Comparison of ENCODE assay signal across 11 cellular contexts in the genomic region with DNA sequence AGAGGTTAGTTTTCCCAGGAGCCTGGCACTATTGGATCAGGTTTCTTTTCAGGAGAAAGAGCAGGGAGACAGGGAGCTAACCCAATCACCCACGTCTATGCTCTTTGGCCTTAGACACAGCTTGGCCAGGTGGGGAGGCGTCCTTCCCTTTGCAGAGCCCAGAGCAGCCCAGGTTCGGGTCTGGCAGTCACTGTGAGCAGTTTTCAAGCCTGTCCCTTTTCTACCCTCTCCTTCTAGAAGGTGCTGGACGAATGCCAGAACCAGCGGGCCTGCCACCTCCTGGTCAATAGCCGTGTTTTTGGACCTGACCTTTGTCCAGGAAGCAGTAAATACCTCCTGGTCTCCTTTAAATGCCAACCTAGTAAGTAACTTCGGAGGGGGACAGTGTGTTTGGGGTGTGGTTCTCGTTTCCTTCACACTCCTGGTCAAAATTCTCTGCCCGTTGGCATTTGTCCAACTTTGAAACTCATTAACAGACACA. TPM values are rescaled to one million over a fixed set of nuclear protein-coding genes. Genes with fewer than 3 reads are reported as not detected.
DNase-seq lines count a peak whose midpoint lies in the region; ATAC-seq, FAIRE-seq and TF ChIP-seq lines count a peak whose summit lies in the region.
"Had no signal": no experiment of that assay in that cellular context is flagged by ENCODE, and none has a peak within 500 bp of the region (broad histone marks: within the 10 kb centered on the region; RNA-seq: fewer than 3 reads in every experiment).

No MANE protein-coding gene starts in this region.

- TF ChIP-seq CTCF in bronchial epithelial cell (IDR thresholded peaks at IDR 0.05; ENCODE audit: insufficient read depth, low read length, severe bottlenecking) (no peak), liver (IDR thresholded peaks at IDR 0.05; ENCODE audit: low read depth, low read length, missing input control) (no peak), upper lobe of left lung (IDR thresholded peaks at IDR 0.05) (peak in 1 of 6 experiments; percentile 28)

- WGBS in liver = 18% methylated on average over 9 of the region's 9 CpGs
- WGBS in upper lobe of left lung, 2 donors = 38 to 48% methylated on average over 9 of the region's 9 CpGs

- no peak for TF ChIP-seq POLR2A in upper lobe of left lung (IDR thresholded peaks at IDR 0.05)

- no peak overlapping the region for H3K9ac ChIP-seq in liver (ENCODE audit: low read depth in 1 of 2, low read length in 2 of 2)

- no peak for TF ChIP-seq RAD21 in liver (IDR thresholded peaks at IDR 0.05)

- TF ChIP-seq EP300 in upper lobe of left lung (IDR thresholded peaks at IDR 0.05) = no peak

- no peak overlapping the region for H3K27ac ChIP-seq in liver (ENCODE audit: low read depth in 1 of 2, low read length in 2 of 2)
- H3K27ac ChIP-seq in upper lobe of left lung = peak overlapping the region; percentile 28 to 79 (median 74)

- peak; percentile 92 for FAIRE-seq in bronchial epithelial cell (lab: Jason Lieb, UNC)

- H3K9me3 ChIP-seq in liver (ENCODE audit: control insufficient read depth in 4 of 4, low read length in 3 of 4) (no peaks in the 10 kb centered on the region), upper lobe of left lung (no peaks in the 10 kb centered on the region)

- H3K27me3 ChIP-seq in bronchial epithelial cell (ENCODE audit: control insufficient read depth, insufficient read depth, low read length) (no peaks in the 10 kb centered on the region), liver (ENCODE audit: control insufficient read depth in 4 of 4, insufficient read depth in 4 of 4, low read length in 3 of 4) (no peaks in the 10 kb centered on the region), upper lobe of left lung (no peaks in the 10 kb centered on the region)

- peak in 1 of 2 donors; percentile 11 for ATAC-seq in upper lobe of left lung (ENCODE audit: low FRiP score in 2 of 2)
- no peak for ATAC-seq in HG03108 (IDR thresholded peaks at IDR 0.05; ENCODE audit: unreplicated experiment)
- no peak for ATAC-seq in GM19351 (IDR thresholded peaks at IDR 0.05; ENCODE audit: unreplicated experiment)
- no peak for ATAC-seq in HG03025 (IDR thresholded peaks at IDR 0.05; ENCODE audit: low FRiP score, unreplicated experiment)

- peaks cover 14% of the 10 kb centered on the region for H3K36me3 ChIP-seq in bronchial epithelial cell (ENCODE audit: control insufficient read depth, insufficient read depth, low read length)
- no peaks in the 10 kb centered on the region for H3K36me3 ChIP-seq in liver (ENCODE audit: control insufficient read depth in 4 of 4, insufficient read depth in 3 of 4, low read depth in 1 of 4, low read length in 3 of 4)
- peaks cover 0 to 74% (median 19%) of the 10 kb centered on the region in 4 donors for H3K36me3 ChIP-seq in upper lobe of left lung

- peak; percentile 44 for DNase-seq in DMS 273 (lab: John Stamatoyannopoulos, UW; ENCODE audit: unreplicated experiment)
- no peak for DNase-seq in DMS 273 treated with DMSO at 0.1 percent for 48 hours (lab: John Stamatoyannopoulos, UW)
- no peak for DNase-seq in bronchial epithelial cell (ENCODE audit: low read depth)
- peak in 1 of 2 donors; percentile 59 for DNase-seq in upper lobe of left lung
- DNase-seq: 8988T; activated effector memory CD4-positive, alpha-beta T cell treated with Interleukin-2 at 50 U/mL for 16 hours; SHP77 had no signal

- H3K4me3 ChIP-seq in bronchial epithelial cell (ENCODE audit: low read depth, low read length) = no peak overlapping the region
- no peak overlapping the region for H3K4me3 ChIP-seq in liver (ENCODE audit: low read depth in 1 of 3, low read length in 3 of 3)
- H3K4me3 ChIP-seq in upper lobe of left lung = no peak overlapping the region

- H3K4me1 ChIP-seq in liver (ENCODE audit: control insufficient read depth in 4 of 4, insufficient read depth in 4 of 4, low read length in 3 of 4) (peaks cover 0 to 14% (median 8%) of the 10 kb centered on the region in 4 donors), upper lobe of left lung (peaks cover 21 to 30% (median 25%) of the 10 kb centered on the region in 4 donors)

TF ChIP-seq in liver, 16 proteins besides CTCF, POLR2A, EP300 and RAD21:
- TF ChIP-seq REST (IDR thresholded peaks at IDR 0.05) (no peak), HNF4G (IDR thresholded peaks at IDR 0.05) (no peak), MAX (IDR thresholded peaks at IDR 0.05) (no peak), TAF1 (conservative IDR thresholded peaks at IDR 0.05) (no peak), EGR1 (IDR thresholded peaks at IDR 0.05; ENCODE audit: low read depth in 2 of 2) (no peak), HNF4A (conservative IDR thresholded peaks at IDR 0.05) (peak in 1 of 2 donors; percentile 55), SP1 (IDR thresholded peaks at IDR 0.05) (peak; percentile 22), GABPA (IDR thresholded peaks at IDR 0.05 in 1 of 2, conservative IDR thresholded peaks at IDR 0.05 in 1 of 2) (no peak), JUND (IDR thresholded peaks at IDR 0.05) (no peak), YY1 (IDR thresholded peaks at IDR 0.05) (no peak), NR2F2 (IDR thresholded peaks at IDR 0.05) (no peak), FOXA2 (IDR thresholded peaks at IDR 0.05) (no peak), FOXA1 (IDR thresholded peaks at IDR 0.05) (no peak), RXRA (IDR thresholded peaks at IDR 0.05) (no peak)
- TF ChIP-seq, protein P1, sequence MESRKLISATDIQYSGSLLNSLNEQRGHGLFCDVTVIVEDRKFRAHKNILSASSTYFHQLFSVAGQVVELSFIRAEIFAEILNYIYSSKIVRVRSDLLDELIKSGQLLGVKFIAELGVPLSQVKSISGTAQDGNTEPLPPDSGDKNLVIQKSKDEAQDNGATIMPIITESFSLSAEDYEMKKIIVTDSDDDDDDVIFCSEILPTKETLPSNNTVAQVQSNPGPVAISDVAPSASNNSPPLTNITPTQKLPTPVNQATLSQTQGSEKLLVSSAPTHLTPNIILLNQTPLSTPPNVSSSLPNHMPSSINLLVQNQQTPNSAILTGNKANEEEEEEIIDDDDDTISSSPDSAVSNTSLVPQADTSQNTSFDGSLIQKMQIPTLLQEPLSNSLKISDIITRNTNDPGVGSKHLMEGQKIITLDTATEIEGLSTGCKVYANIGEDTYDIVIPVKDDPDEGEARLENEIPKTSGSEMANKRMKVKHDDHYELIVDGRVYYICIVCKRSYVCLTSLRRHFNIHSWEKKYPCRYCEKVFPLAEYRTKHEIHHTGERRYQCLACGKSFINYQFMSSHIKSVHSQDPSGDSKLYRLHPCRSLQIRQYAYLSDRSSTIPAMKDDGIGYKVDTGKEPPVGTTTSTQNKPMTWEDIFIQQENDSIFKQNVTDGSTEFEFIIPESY (IDR thresholded peaks at IDR 0.05) = no peak
- TF ChIP-seq, protein P2, sequence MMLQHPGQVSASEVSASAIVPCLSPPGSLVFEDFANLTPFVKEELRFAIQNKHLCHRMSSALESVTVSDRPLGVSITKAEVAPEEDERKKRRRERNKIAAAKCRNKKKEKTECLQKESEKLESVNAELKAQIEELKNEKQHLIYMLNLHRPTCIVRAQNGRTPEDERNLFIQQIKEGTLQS (IDR thresholded peaks at IDR 0.05) = no peak

RNA-seq across cellular contexts. Expression of gene EVA1C, which starts 44.9 kb away (rescaled TPM):
- total RNA-seq in bronchial epithelial cell = 8.8 and 9.0 TPM in 2 replicates
- 1 to 10 TPM in 1 of 2 donors, under 1 TPM in 1; 0.47 to 3.3 TPM for total RNA-seq in liver
- 1 to 10 TPM; 1.8 to 3.1 TPM for polyA plus RNA-seq in liver
- total RNA-seq in upper lobe of left lung = 10 to 100 TPM; 40.2 to 75.6 (median 55.7) TPM

Comparison
In these comparisons a context has a peak if more than half of its experiments do, and no peak if none do; other contexts are left out.
1. H3K27ac ChIP-seq: peak in upper lobe of left lung (4 of 4); none in liver (0 of 2).